8 cellular contexts compared by ENCODE assay signal in genomic region chr15:83064859-83065258, GRCh38. TPM values are rescaled to one million over a fixed set of nuclear protein-coding genes. Genes with fewer than 3 reads are reported as not detected.
DNase-seq lines count a peak whose midpoint lies in the region; ATAC-seq and TF ChIP-seq lines count a peak whose summit lies in the region.

No MANE protein-coding gene starts in this region.

- peak overlapping the region in 1 of 4 donors; percentile 6 for H3K27ac ChIP-seq in Peyer's patch

- no peaks in the 10 kb centered on the region for H3K27me3 ChIP-seq in Peyer's patch

- H3K4me3 ChIP-seq in Peyer's patch = peak overlapping the region in 2 of 4 donors; percentile 85 to 96

- H3K4me1 Mint-ChIP-seq in CD14-positive monocyte (peaks cover 3% of the 10 kb centered on the region), memory B cell (peaks cover 11% of the 10 kb centered on the region)

- TF ChIP-seq CTCF in CD14-positive monocyte (IDR thresholded peaks at IDR 0.05) (no peak), Peyer's patch (IDR thresholded peaks at IDR 0.05) (no peak)

- intact Hi-C loops in CD14-positive monocyte (cut with micrococcal nuclease) = loop anchor here in 1 of 2 donors (5.0 to 10.0 kb wide), 2 partner anchors 42 to 50 kb away; partner anchors contain the start of genes C15orf40 and TM6SF1

- peak overlapping the region in 1 of 7 donors; percentile 87 for H3K27ac Mint-ChIP-seq in CD14-positive monocyte
- H3K27ac Mint-ChIP-seq in memory B cell = peak overlapping the region; percentile 84

- DNase-seq in CD14-positive monocyte (ENCODE audit: low spot score) = no peak
- peak; percentile 71 for DNase-seq in KBM-7
- DNase-seq in amniotic epithelial cell (ENCODE audit: low read depth) = peak; percentile 40
- DNase-seq in memory B cell (ENCODE audit: low spot score in 2 of 2) = no peak
- no peak for DNase-seq in NOMO-1 treated with dmso at 0.1 percent for 144 hours (lab: John Stamatoyannopoulos, UW; ENCODE audit: unreplicated experiment)
- no peak for DNase-seq in Peyer's patch
- DNase-seq in activated CD4-positive, alpha-beta T cell treated with anti-CD3 and anti-CD28 coated beads, Interleukin-2, amount 50 U/mL, for 4 hours = no peak

- no peak for TF ChIP-seq POLR2A in Peyer's patch (IDR thresholded peaks at IDR 0.05)

- peaks cover 6 to 11% (median 9%) of the 10 kb centered on the region in 7 donors for H3K9me3 Mint-ChIP-seq in CD14-positive monocyte
- H3K9me3 Mint-ChIP-seq in memory B cell = no peaks in the 10 kb centered on the region

- in situ Hi-C loops in KBM-7 (cut with MboI; ENCODE audit: low pct_unique_long_range_greater_than_20kb, low sequenced_read_pairs) = no loop called here

- no peaks in the 10 kb centered on the region for H3K27me3 Mint-ChIP-seq in CD14-positive monocyte (ENCODE audit: low read depth in 3 of 3)
- no peaks in the 10 kb centered on the region for H3K27me3 Mint-ChIP-seq in memory B cell

- no peaks in the 10 kb centered on the region for H3K36me3 ChIP-seq in Peyer's patch

- peak overlapping the region; percentile 13 to 90 for H3K4me3 Mint-ChIP-seq in CD14-positive monocyte
- peak overlapping the region; percentile 83 for H3K4me3 Mint-ChIP-seq in memory B cell

- H3K36me3 Mint-ChIP-seq in CD14-positive monocyte (no peaks in the 10 kb centered on the region), memory B cell (peaks cover 2% of the 10 kb centered on the region)

- ATAC-seq in memory B cell (ENCODE audit: low read depth) (no peak), GM21737 (IDR thresholded peaks at IDR 0.05; ENCODE audit: unreplicated experiment) (no peak)

- H3K4me1 ChIP-seq in Peyer's patch = peaks cover 0 to 52% (median 5%) of the 10 kb centered on the region in 4 donors

- H3K9me3 ChIP-seq in Peyer's patch = no peaks in the 10 kb centered on the region

RNA-seq across cellular contexts. Expression of gene BTBD1, which starts 2.2 kb away (rescaled TPM):
- 10 to 100 TPM; 37.2 to 48.8 TPM for polyA plus RNA-seq in CD14-positive monocyte
- total RNA-seq in Peyer's patch = 10 to 100 TPM; 58.7 to 74.6 (median 68.9) TPM

RNA-seq across cellular contexts. Expression of gene TM6SF1, which starts 42.6 kb away (rescaled TPM):
- polyA plus RNA-seq in CD14-positive monocyte = 10 to 100 TPM; 35.4 to 46.0 TPM
- total RNA-seq in Peyer's patch = 1 to 10 TPM in 2 of 4 donors, not detected in 2; 3.3 to 3.5 TPM

RNA-seq across cellular contexts. Expression of gene C15orf40, which starts 53.4 kb away (rescaled TPM):
- 10 to 100 TPM; 25.7 to 32.1 TPM for polyA plus RNA-seq in CD14-positive monocyte
- 10 to 100 TPM; 10.7 to 33.8 (median 19.9) TPM for total RNA-seq in Peyer's patch

Comparison
In these comparisons a context has a peak if more than half of its experiments do, and no peak if none do; other contexts are left out.
1. DNase-seq: peak in KBM-7 (single experiment) and amniotic epithelial cell (single experiment); none in CD14-positive monocyte (single experiment), memory B cell (0 of 2), NOMO-1 treated with dmso at 0.1 percent for 144 hours (single experiment), Peyer's patch (0 of 3) and activated CD4-positive, alpha-beta T cell treated with anti-CD3 and anti-CD28 coated beads, Interleukin-2, amount 50 U/mL, for 4 hours (0 of 2).